In the genomic region with DNA sequence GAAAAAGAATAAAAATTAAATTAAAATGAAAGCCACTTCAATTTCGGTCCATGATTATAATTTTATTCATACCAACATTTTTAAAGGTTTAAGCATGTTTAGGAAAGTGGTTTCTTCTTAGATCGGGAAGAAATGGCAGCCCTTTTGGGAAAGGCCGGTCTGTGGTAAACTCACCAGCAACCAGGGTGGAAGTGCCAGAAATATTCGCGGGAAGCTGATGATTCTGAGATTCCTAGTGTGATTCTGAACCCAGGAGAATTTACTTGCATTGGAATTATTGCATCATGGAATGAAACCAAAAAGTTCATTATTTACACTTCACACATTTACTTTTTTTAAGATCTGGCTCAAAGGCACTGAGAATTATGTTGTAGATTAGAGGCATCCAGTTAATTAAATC, we compare ENCODE assay signal across 1 cellular context.
TF ChIP-seq lines count a peak whose summit lies in the region.

No MANE protein-coding gene starts in this region.

TF ChIP-seq in GM23338, 12 proteins besides CTCF, POLR2A, EP300 and RAD21 (continued from another document):
- TF ChIP-seq EZH2 (IDR thresholded peaks at IDR 0.05; ENCODE audit: low read depth, unreplicated experiment) (no peak), STAT1 (IDR thresholded peaks at IDR 0.05; ENCODE audit: unreplicated experiment) (no peak), JUNB (IDR thresholded peaks at IDR 0.05; ENCODE audit: unreplicated experiment) (no peak)
- TF ChIP-seq, protein P1, sequence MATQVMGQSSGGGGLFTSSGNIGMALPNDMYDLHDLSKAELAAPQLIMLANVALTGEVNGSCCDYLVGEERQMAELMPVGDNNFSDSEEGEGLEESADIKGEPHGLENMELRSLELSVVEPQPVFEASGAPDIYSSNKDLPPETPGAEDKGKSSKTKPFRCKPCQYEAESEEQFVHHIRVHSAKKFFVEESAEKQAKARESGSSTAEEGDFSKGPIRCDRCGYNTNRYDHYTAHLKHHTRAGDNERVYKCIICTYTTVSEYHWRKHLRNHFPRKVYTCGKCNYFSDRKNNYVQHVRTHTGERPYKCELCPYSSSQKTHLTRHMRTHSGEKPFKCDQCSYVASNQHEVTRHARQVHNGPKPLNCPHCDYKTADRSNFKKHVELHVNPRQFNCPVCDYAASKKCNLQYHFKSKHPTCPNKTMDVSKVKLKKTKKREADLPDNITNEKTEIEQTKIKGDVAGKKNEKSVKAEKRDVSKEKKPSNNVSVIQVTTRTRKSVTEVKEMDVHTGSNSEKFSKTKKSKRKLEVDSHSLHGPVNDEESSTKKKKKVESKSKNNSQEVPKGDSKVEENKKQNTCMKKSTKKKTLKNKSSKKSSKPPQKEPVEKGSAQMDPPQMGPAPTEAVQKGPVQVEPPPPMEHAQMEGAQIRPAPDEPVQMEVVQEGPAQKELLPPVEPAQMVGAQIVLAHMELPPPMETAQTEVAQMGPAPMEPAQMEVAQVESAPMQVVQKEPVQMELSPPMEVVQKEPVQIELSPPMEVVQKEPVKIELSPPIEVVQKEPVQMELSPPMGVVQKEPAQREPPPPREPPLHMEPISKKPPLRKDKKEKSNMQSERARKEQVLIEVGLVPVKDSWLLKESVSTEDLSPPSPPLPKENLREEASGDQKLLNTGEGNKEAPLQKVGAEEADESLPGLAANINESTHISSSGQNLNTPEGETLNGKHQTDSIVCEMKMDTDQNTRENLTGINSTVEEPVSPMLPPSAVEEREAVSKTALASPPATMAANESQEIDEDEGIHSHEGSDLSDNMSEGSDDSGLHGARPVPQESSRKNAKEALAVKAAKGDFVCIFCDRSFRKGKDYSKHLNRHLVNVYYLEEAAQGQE (IDR thresholded peaks at IDR 0.05; ENCODE audit: unreplicated experiment), result no peak
- TF ChIP-seq, protein P2, sequence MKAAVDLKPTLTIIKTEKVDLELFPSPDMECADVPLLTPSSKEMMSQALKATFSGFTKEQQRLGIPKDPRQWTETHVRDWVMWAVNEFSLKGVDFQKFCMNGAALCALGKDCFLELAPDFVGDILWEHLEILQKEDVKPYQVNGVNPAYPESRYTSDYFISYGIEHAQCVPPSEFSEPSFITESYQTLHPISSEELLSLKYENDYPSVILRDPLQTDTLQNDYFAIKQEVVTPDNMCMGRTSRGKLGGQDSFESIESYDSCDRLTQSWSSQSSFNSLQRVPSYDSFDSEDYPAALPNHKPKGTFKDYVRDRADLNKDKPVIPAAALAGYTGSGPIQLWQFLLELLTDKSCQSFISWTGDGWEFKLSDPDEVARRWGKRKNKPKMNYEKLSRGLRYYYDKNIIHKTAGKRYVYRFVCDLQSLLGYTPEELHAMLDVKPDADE (IDR thresholded peaks at IDR 0.05), result no peak
